8 cellular contexts compared by ENCODE assay signal in genomic region chr15:92907229-92907628, GRCh38. TPM values are rescaled to one million over a fixed set of nuclear protein-coding genes. Genes with fewer than 3 reads are reported as not detected.
A peak's percentile ranks its signal among the peaks of the same experiment; 100 is the strongest.
DNase-seq lines count a peak whose midpoint lies in the region; ATAC-seq, FAIRE-seq and TF ChIP-seq lines count a peak whose summit lies in the region.

No MANE protein-coding gene starts in this region.

- no peak overlapping the region for H2AFZ ChIP-seq in astrocyte (ENCODE audit: low read depth, low read length)

- intact Hi-C loops in lower lobe of right lung (cut with DNase I), result no loop called here

- H3K27ac ChIP-seq in astrocyte (ENCODE audit: low read depth, low read length) (peak overlapping the region; percentile 99), lower lobe of right lung (peak overlapping the region; percentile 96), tibial nerve (peak overlapping the region; percentile 90 to 99 (median 98))

- peak overlapping the region; percentile 100 for H3K27ac Mint-ChIP-seq in astrocyte (ENCODE audit: unreplicated experiment)

- H3K79me2 ChIP-seq in astrocyte (ENCODE audit: insufficient read depth, low read length), result peaks cover 98% of the 10 kb centered on the region

- DNase-seq in activated T-cell treated with anti-CD3 and anti-CD28 coated beads, Interleukin-2, amount 50 U/mL, for 4 hours, result no peak
- DNase-seq in activated T-cell treated with anti-CD3 and anti-CD28 coated beads for 4 hours (no peak), astrocyte (ENCODE audit: low read depth) (peak; percentile 51), lower lobe of right lung (no peak), tibial nerve (ENCODE audit: low spot score in 2 of 2) (no peak), T-helper 9 cell (no peak), SKM-1 (lab: John Stamatoyannopoulos, UW; ENCODE audit: unreplicated experiment) (no peak)

- no peaks in the 10 kb centered on the region for H3K9me3 ChIP-seq in astrocyte (ENCODE audit: insufficient read depth, low read depth, low read length)
- no peaks in the 10 kb centered on the region for H3K9me3 ChIP-seq in lower lobe of right lung
- no peaks in the 10 kb centered on the region for H3K9me3 ChIP-seq in tibial nerve

- H3K4me1 Mint-ChIP-seq in activated T-cell treated with anti-CD3 and anti-CD28 coated beads, Interleukin-2, amount 50 U/mL, for 4 hours (ENCODE audit: low read depth), result peaks cover 78% of the 10 kb centered on the region
- H3K4me1 Mint-ChIP-seq in astrocyte (ENCODE audit: low read depth, unreplicated experiment), result peaks cover 64% of the 10 kb centered on the region

- peak overlapping the region; percentile 91 for H3K4me2 ChIP-seq in astrocyte (ENCODE audit: low read length)

- no peaks in the 10 kb centered on the region for H3K27me3 Mint-ChIP-seq in activated T-cell treated with anti-CD3 and anti-CD28 coated beads, Interleukin-2, amount 50 U/mL, for 4 hours (ENCODE audit: low read depth)
- no peaks in the 10 kb centered on the region for H3K27me3 Mint-ChIP-seq in astrocyte (ENCODE audit: low read depth, unreplicated experiment)

- 26 to 56% methylated on average over 1 of the region's 1 CpG for WGBS in tibial nerve, 2 donors

- no peaks in the 10 kb centered on the region for H3K9me3 Mint-ChIP-seq in activated T-cell treated with anti-CD3 and anti-CD28 coated beads, Interleukin-2, amount 50 U/mL, for 4 hours
- no peaks in the 10 kb centered on the region for H3K9me3 Mint-ChIP-seq in astrocyte (ENCODE audit: unreplicated experiment)

- H3K4me3 ChIP-seq in astrocyte (ENCODE audit: insufficient read depth, low read depth, low read length), result peak overlapping the region; percentile 9
- H3K4me3 ChIP-seq in lower lobe of right lung, result peak overlapping the region; percentile 1
- peak overlapping the region in 1 of 4 donors; percentile 13 for H3K4me3 ChIP-seq in tibial nerve

- FAIRE-seq in astrocyte (lab: Jason Lieb, UNC), result no peak

- peaks cover 59% of the 10 kb centered on the region for H3K4me1 ChIP-seq in astrocyte (ENCODE audit: insufficient read depth, low read length)
- peaks cover 88% of the 10 kb centered on the region for H3K4me1 ChIP-seq in lower lobe of right lung
- peaks cover 0 to 86% (median 76%) of the 10 kb centered on the region in 4 donors for H3K4me1 ChIP-seq in tibial nerve

- H3K27me3 ChIP-seq in astrocyte (ENCODE audit: insufficient read depth, low read length) (no peaks in the 10 kb centered on the region), lower lobe of right lung (ENCODE audit: low read depth) (no peaks in the 10 kb centered on the region), tibial nerve (no peaks in the 10 kb centered on the region)

- peaks cover 40% of the 10 kb centered on the region for H3K36me3 Mint-ChIP-seq in activated T-cell treated with anti-CD3 and anti-CD28 coated beads, Interleukin-2, amount 50 U/mL, for 4 hours (ENCODE audit: insufficient read depth)
- peaks cover 15% of the 10 kb centered on the region for H3K36me3 Mint-ChIP-seq in astrocyte (ENCODE audit: low read depth, unreplicated experiment)

- H3K9ac ChIP-seq in astrocyte (ENCODE audit: low read length), result peak overlapping the region; percentile 94

- H3K4me3 Mint-ChIP-seq in activated T-cell treated with anti-CD3 and anti-CD28 coated beads, Interleukin-2, amount 50 U/mL, for 4 hours, result peak overlapping the region; percentile 86
- H3K4me3 Mint-ChIP-seq in astrocyte (ENCODE audit: unreplicated experiment), result peak overlapping the region; percentile 97

- H3K36me3 ChIP-seq in astrocyte (ENCODE audit: insufficient read depth, low read length) (peaks cover 11% of the 10 kb centered on the region), lower lobe of right lung (peaks cover 6% of the 10 kb centered on the region), tibial nerve (no peaks in the 10 kb centered on the region)

- ATAC-seq in activated T-cell treated with anti-CD3 and anti-CD28 coated beads, Interleukin-2, amount 50 U/mL, for 4 hours, result peak in 1 of 2 donors; percentile 6
- ATAC-seq in lower lobe of right lung (no peak), HG02981 (IDR thresholded peaks at IDR 0.05; ENCODE audit: unreplicated experiment) (no peak)

- H4K20me1 ChIP-seq in astrocyte (ENCODE audit: insufficient read depth, low read length), result peaks cover 45% of the 10 kb centered on the region

- TF ChIP-seq POLR2A in tibial nerve (IDR thresholded peaks at IDR 0.05), result no peak

- TF ChIP-seq CTCF in astrocyte (IDR thresholded peaks at IDR 0.05; ENCODE audit: insufficient read depth, low read depth, low read length) (no peak), lower lobe of right lung (IDR thresholded peaks at IDR 0.05) (no peak), tibial nerve (IDR thresholded peaks at IDR 0.05) (no peak)

- no peak for TF ChIP-seq EP300 in tibial nerve (IDR thresholded peaks at IDR 0.05)

RNA-seq across cellular contexts. Expression of gene CHD2, which starts 7.1 kb away (rescaled TPM):
- 10 to 100 TPM; 58.0 to 67.7 (median 59.7) TPM for total RNA-seq in activated T-cell treated with anti-CD3 and anti-CD28 coated beads, Interleukin-2, amount 50 U/mL, for 4 hours
- total RNA-seq in astrocyte (90.0 and 105 TPM in 2 replicates), lower lobe of right lung (158 TPM), tibial nerve (100 to 1,000 TPM in 2 of 4 donors, 10 to 100 TPM in 2; 96.5 to 133 (median 102) TPM)
